11 cellular contexts compared by ENCODE assay signal in the genomic region with DNA sequence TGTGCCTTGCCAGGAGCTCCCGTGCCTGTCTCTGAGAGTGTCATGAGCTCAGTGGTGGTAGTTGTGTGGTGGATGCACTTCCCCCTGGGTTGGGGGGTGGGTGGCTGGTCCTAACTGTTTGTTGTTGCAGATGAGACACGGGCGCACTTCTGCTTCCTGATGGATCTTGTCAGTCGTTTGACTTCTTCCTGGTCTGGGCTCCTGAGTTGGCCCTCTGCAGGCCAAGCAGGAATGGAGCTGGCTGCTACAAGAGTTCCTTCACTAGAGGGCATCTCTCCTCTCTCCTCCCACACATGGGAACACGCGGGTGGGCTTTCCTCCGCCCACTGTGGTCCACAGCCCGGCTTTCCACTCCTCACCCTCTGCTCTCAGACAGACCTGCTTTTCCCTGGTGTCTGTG.
DNase-seq lines count a peak whose midpoint lies in the region; ATAC-seq and TF ChIP-seq lines count a peak whose summit lies in the region.
"Had no signal": no experiment of that assay in that cellular context is flagged by ENCODE, and none has a peak within 500 bp of the region (broad histone marks: within the 10 kb centered on the region; RNA-seq: fewer than 3 reads in every experiment).

No MANE protein-coding gene starts in this region.

- H3K27ac ChIP-seq in 22Rv1 (no peak overlapping the region), Panc1 (ENCODE audit: low read length) (no peak overlapping the region), stomach (no peak overlapping the region)

- no peak for TF ChIP-seq EP300 in stomach (IDR thresholded peaks at IDR 0.05)

- no peak for DNase-seq in GM06990 (ENCODE audit: extremely low read depth, insufficient read length)
- no peak for DNase-seq in Panc1 (ENCODE audit: low read depth, low spot score)
- peak; percentile 2 for DNase-seq in fibroblast of the aortic adventitia (ENCODE audit: low read depth)
- no peak for DNase-seq in stomach
- no peak for DNase-seq in NCI-H2196 treated with DMSO at 0.1 percent for 48 hours (lab: John Stamatoyannopoulos, UW; ENCODE audit: unreplicated experiment)
- DNase-seq: activated T-cell treated with anti-CD3 and anti-CD28 coated beads, Interleukin-2, amount 50 U/mL, for 4 hours; DMS79 treated with DMSO at 0.1 percent for 48 hours had no signal

- in situ Hi-C loops in Panc1 (cut with HindIII; ENCODE audit: low pct_unique_long_range_greater_than_20kb, low sequenced_read_pairs): no loop called here

- no peak for TF ChIP-seq POLR2A in stomach (IDR thresholded peaks at IDR 0.05)

- H3K9me3 ChIP-seq in Panc1 (ENCODE audit: control insufficient read depth, insufficient read depth, low read depth, low read length): no peaks in the 10 kb centered on the region
- H3K9me3 ChIP-seq in stomach: no peaks in the 10 kb centered on the region

- H3K4me3 ChIP-seq in GM06990 (replicated peaks; ENCODE audit: low read depth, low read length) (no peak overlapping the region), Panc1 (ENCODE audit: low read depth in 2 of 2, low read length in 2 of 2) (no peak overlapping the region), fibroblast of the aortic adventitia (ENCODE audit: low read depth, low read length) (no peak overlapping the region), stomach (no peak overlapping the region)

- TF ChIP-seq CTCF in 22Rv1 (IDR thresholded peaks at IDR 0.05) (peak; percentile 41), GM06990 (IDR thresholded peaks at IDR 0.05; ENCODE audit: insufficient read depth, low read length, poor library complexity, severe bottlenecking) (peak; percentile 29), Panc1 (IDR thresholded peaks at IDR 0.05) (peak; percentile 70), fibroblast of the aortic adventitia (IDR thresholded peaks at IDR 0.05; ENCODE audit: insufficient read depth, low read length) (peak; percentile 34), stomach (IDR thresholded peaks at IDR 0.05) (no peak)

- intact Hi-C loops in Panc1 (cut with micrococcal nuclease; ENCODE audit: unreplicated experiment): loop anchor here (10.0 kb wide), 1 partner anchor 120 kb away; no protein-coding TSS in a partner anchor
- intact Hi-C loops in stomach (cut with DNase I; ENCODE audit: low total_unique reads): no loop called here

- POLR2A ChIA-PET in Panc1 (lab: Charles Lee): no interaction called here

- H3K4me1 ChIP-seq in Panc1 (ENCODE audit: control insufficient read depth, insufficient read depth, low read length): peaks cover 2% of the 10 kb centered on the region; the same call in 1 of the 2 replicates
- H3K4me1 ChIP-seq in stomach: peaks cover 7 to 15% (median 12%) of the 10 kb centered on the region in 4 donors

- 10 to 27% (median 17%) methylated on average over 6 to 8 of the region's 8 CpGs for WGBS in stomach, 5 donors

- BruUV-seq in Panc1 (replicated peaks; lab: Mats Ljungman, UMichigan): no TSS peak

- no peaks in the 10 kb centered on the region; the same call in 1 of the 2 replicates for H3K27me3 ChIP-seq in GM06990 (replicated peaks; ENCODE audit: control insufficient read depth, insufficient read depth, low read length)
- peaks cover 2% of the 10 kb centered on the region; the same call in 1 of the 2 replicates for H3K27me3 ChIP-seq in Panc1 (ENCODE audit: control insufficient read depth, insufficient read depth, low read length)
- peaks cover 3 to 58% (median 23%) of the 10 kb centered on the region in 3 donors for H3K27me3 ChIP-seq in stomach

- H3K36me3 ChIP-seq in GM06990 (ENCODE audit: control insufficient read depth, insufficient read depth, low read length): no peaks in the 10 kb centered on the region
- no peaks in the 10 kb centered on the region for H3K36me3 ChIP-seq in Panc1 (ENCODE audit: control insufficient read depth, insufficient read depth, low read length)
- no peaks in the 10 kb centered on the region for H3K36me3 ChIP-seq in stomach

- CTCF ChIA-PET in Panc1 (lab: Charles Lee): interaction anchor here (0.6 to 0.7 kb wide), 2 partner anchors 75 to 616 kb away, joined by 3 to 4 read pairs; no protein-coding TSS in a partner anchor

- ATAC-seq in Panc1 (no peak), GM21619 (IDR thresholded peaks at IDR 0.05; ENCODE audit: unreplicated experiment) (no peak), HG03571 (IDR thresholded peaks at IDR 0.05; ENCODE audit: unreplicated experiment) (no peak)
- ATAC-seq: activated T-cell treated with anti-CD3 and anti-CD28 coated beads, Interleukin-2, amount 50 U/mL, for 4 hours; Right ventricle myocardium inferior had no signal

Comparison
In these comparisons a context has a peak if more than half of its experiments do, and no peak if none do; other contexts are left out.
1. CTCF ChIP-seq: peak in 22Rv1 (single experiment), GM06990 (single experiment), Panc1 (single experiment) and fibroblast of the aortic adventitia (single experiment); none in stomach (0 of 7).